12 cellular contexts compared by ENCODE assay signal in genomic region chr4:182928061-182928460, GRCh38. TPM values are rescaled to one million over a fixed set of nuclear protein-coding genes. Genes with fewer than 3 reads are reported as not detected.
DNase-seq lines count a peak whose midpoint lies in the region; ATAC-seq and TF ChIP-seq lines count a peak whose summit lies in the region.
"Had no signal": no experiment of that assay in that cellular context is flagged by ENCODE, and none has a peak within 500 bp of the region (broad histone marks: within the 10 kb centered on the region; RNA-seq: fewer than 3 reads in every experiment).

No MANE protein-coding gene starts in this region.

- H3K36me3 ChIP-seq in prostate gland: no peaks in the 10 kb centered on the region
- H3K36me3 ChIP-seq: lower lobe of right lung, thoracic aorta had no signal

- H3K4me1 ChIP-seq in prostate gland (replicated peaks): no peaks in the 10 kb centered on the region
- H3K4me1 ChIP-seq: lower lobe of right lung had no signal

- TF ChIP-seq POLR2A in prostate gland (IDR thresholded peaks at IDR 0.05): no peak

- DNase-seq in AG10803 (ENCODE audit: low read depth) (no peak), RPMI7951 (ENCODE audit: low read depth) (peak; percentile 4), fibroblast of villous mesenchyme (ENCODE audit: low read depth) (no peak), COR-L47 (lab: John Stamatoyannopoulos, UW) (no peak), NCI-H187 treated with DMSO at 0.1 percent for 48 hours (lab: John Stamatoyannopoulos, UW) (no peak), prostate gland (ENCODE audit: low spot score) (no peak)
- DNase-seq: GOT3, lower lobe of right lung, posterior cingulate gyrus had no signal

- TF ChIP-seq CTCF in AG10803 (conservative IDR thresholded peaks at IDR 0.05; ENCODE audit: low read length): peak; percentile 27; the same call in 1 of the 2 replicates
- TF ChIP-seq CTCF in GM12872 (IDR thresholded peaks at IDR 0.05; ENCODE audit: insufficient read depth, low read depth, low read length): peak; percentile 46; the same call in 2 of the 3 replicates
- TF ChIP-seq CTCF in fibroblast of villous mesenchyme (IDR thresholded peaks at IDR 0.05; ENCODE audit: insufficient read depth, low read depth, low read length): peak; percentile 39
- TF ChIP-seq CTCF in prostate gland (IDR thresholded peaks at IDR 0.05): no peak

- intact Hi-C loops in prostate gland (cut with DNase I): no loop called here

- no peaks in the 10 kb centered on the region for H3K27me3 ChIP-seq in prostate gland (replicated peaks; ENCODE audit: insufficient read depth)

- H3K4me3 ChIP-seq in AG10803 (ENCODE audit: low read length): no peak overlapping the region
- no peak overlapping the region for H3K4me3 ChIP-seq in fibroblast of villous mesenchyme (ENCODE audit: low read depth, low read length)
- H3K4me3 ChIP-seq in prostate gland: no peak overlapping the region
- H3K4me3 ChIP-seq: lower lobe of right lung, thoracic aorta had no signal

- H3K9me3 ChIP-seq in prostate gland: no peaks in the 10 kb centered on the region
- H3K9me3 ChIP-seq: lower lobe of right lung, thoracic aorta had no signal

- 64% methylated on average over 3 of the region's 3 CpGs for WGBS in prostate gland

- ATAC-seq in GM19351 (IDR thresholded peaks at IDR 0.05; ENCODE audit: unreplicated experiment): no peak
- ATAC-seq: lower lobe of right lung had no signal

- H3K27ac ChIP-seq in prostate gland: no peak overlapping the region
- H3K27ac ChIP-seq: lower lobe of right lung, thoracic aorta had no signal

RNA-seq across cellular contexts. Expression of gene DCTD, which starts 10.9 kb away (rescaled TPM):
- 59.4 and 70.6 TPM in 2 replicates for total RNA-seq in RPMI7951 (2014; rRNA removed; shearing (Covaris generic))
- total RNA-seq in fibroblast of villous mesenchyme (80.9 and 116 TPM in 2 replicates), prostate gland (10 to 100 TPM; 62.3 to 69.5 TPM)

Comparison
In these comparisons a context has a peak if more than half of its experiments do, and no peak if none do; other contexts are left out.
1. CTCF ChIP-seq: peak in AG10803 (single experiment), GM12872 (single experiment) and fibroblast of villous mesenchyme (single experiment); none in prostate gland (0 of 4).